8 cellular contexts compared by ENCODE assay signal in genomic region chr13:30132623-30133553, GRCh38.
DNase-seq lines count a peak whose midpoint lies in the region; ATAC-seq, FAIRE-seq and TF ChIP-seq lines count a peak whose summit lies in the region.

No MANE protein-coding gene starts in this region.

- peak; percentile 13 for FAIRE-seq in kidney (lab: Jason Lieb, UNC)

- H3K9ac ChIP-seq in kidney (ENCODE audit: low read length in 2 of 2): no peak overlapping the region

- intact Hi-C loops in kidney (cut with DNase I): no loop called here

- DNase-seq in AG10803 (ENCODE audit: low read depth) (peak; percentile 90), NCI-H460 (ENCODE audit: extremely low read depth, low read depth) (peak; percentile 78), cardiac fibroblast (ENCODE audit: low read depth in 2 of 2) (peak; percentile 94 to 96), kidney (peak; percentile 98)
- peak; percentile 92 to 99 (median 96) for DNase-seq in activated CD4-positive, CD25-positive, alpha-beta regulatory T cell (lab: John Stamatoyannopoulos, UW)
- DNase-seq in stimulated activated CD4-positive, alpha-beta T cell treated with anti-CD3 and anti-CD28 coated beads, Interleukin-1b, Interleukin-23, amount 100 ng/mL, for 24 hours (ENCODE audit: low read depth in 4 of 4, low spot score in 1 of 4): peak; percentile 95 to 98 (median 98)

- H3K9me3 ChIP-seq in kidney (ENCODE audit: control insufficient read depth in 1 of 2, low read length in 2 of 2): no peaks in the 10 kb centered on the region

- no peak overlapping the region for H3K27ac ChIP-seq in kidney (ENCODE audit: low read depth in 2 of 2, low read length in 2 of 2)

- ATAC-seq in GM18873 (IDR thresholded peaks at IDR 0.05; ENCODE audit: low FRiP score, unreplicated experiment) (peak; percentile 79), HG03159 (IDR thresholded peaks at IDR 0.05; ENCODE audit: unreplicated experiment) (peak; percentile 87)

- peaks cover 0 to 3% of the 10 kb centered on the region in 2 donors for H3K4me1 ChIP-seq in kidney (ENCODE audit: control insufficient read depth in 1 of 2, insufficient read depth in 1 of 2, low read depth in 1 of 2, low read length in 2 of 2)

- H3K36me3 ChIP-seq in kidney (ENCODE audit: control insufficient read depth in 1 of 2, insufficient read depth in 2 of 2, low read length in 2 of 2): no peaks in the 10 kb centered on the region

- peak; percentile 88 for TF ChIP-seq CTCF in AG10803 (conservative IDR thresholded peaks at IDR 0.05; ENCODE audit: low read length)
- TF ChIP-seq CTCF in cardiac fibroblast (IDR thresholded peaks at IDR 0.05; ENCODE audit: low read depth, low read length): peak; percentile 91
- TF ChIP-seq CTCF in kidney (IDR thresholded peaks at IDR 0.05; ENCODE audit: borderline replicate concordance, extremely low read depth, insufficient read depth): peak; percentile 94

- no peak overlapping the region for H3K4me3 ChIP-seq in AG10803 (ENCODE audit: low read length)
- H3K4me3 ChIP-seq in cardiac fibroblast (replicated peaks in 1 of 2; ENCODE audit: low read depth in 2 of 2, low read length in 2 of 2): no peak overlapping the region
- no peak overlapping the region for H3K4me3 ChIP-seq in kidney (ENCODE audit: low read length in 2 of 2)
